In the genomic region with DNA sequence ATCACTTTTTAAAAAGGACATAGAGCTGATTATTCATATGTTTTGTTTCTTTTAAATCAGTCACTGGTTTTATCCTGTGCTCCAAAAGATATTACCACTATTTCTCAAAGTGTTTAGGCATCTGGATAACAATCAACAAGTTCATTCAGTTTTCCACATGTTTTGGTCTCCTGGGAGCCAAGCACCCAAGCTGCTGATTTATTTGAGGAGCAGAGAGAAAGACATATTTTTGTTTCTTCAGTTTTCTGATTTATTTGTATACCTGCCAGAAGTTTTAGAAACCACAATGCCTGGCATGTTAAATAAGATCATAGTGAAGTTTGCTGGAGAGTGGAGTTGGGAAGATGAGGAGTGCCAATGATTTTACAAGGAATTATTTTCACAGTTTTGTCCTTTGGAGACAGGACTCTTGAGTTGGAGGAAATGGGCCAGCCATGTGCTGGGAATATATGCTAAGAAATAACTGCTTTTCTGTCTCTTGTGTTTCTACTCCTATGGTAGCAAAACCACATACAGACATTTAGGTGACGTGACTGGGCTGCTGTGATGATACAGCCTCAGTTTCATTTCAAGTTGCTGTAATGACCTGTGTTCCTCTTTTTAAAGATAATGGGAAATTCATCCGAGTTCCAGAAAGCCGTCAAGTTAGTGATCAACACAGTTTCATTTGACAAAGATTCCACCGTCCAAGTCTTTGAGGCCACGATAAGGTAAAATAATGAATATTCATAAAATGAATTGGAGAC, we compare ENCODE assay signal across 9 cellular contexts. TPM values are rescaled to one million over a fixed set of nuclear protein-coding genes. Genes with fewer than 3 reads are reported as not detected.
A peak's percentile ranks its signal among the peaks of the same experiment; 100 is the strongest.
DNase-seq lines count a peak whose midpoint lies in the region; ATAC-seq and TF ChIP-seq lines count a peak whose summit lies in the region.
"Had no signal": no experiment of that assay in that cellular context is flagged by ENCODE, and none has a peak within 500 bp of the region (broad histone marks: within the 10 kb centered on the region; RNA-seq: fewer than 3 reads in every experiment).

No MANE protein-coding gene starts in this region.

- no peak overlapping the region for H3K4me3 ChIP-seq in fibroblast of villous mesenchyme (ENCODE audit: low read depth, low read length)

- ATAC-seq in GM18508 (IDR thresholded peaks at IDR 0.05; ENCODE audit: insufficient read depth, unreplicated experiment): peak; percentile 23
- ATAC-seq in HG02588 (IDR thresholded peaks at IDR 0.05; ENCODE audit: unreplicated experiment): peak; percentile 37

- DNase-seq in NOMO-1 (lab: John Stamatoyannopoulos, UW; ENCODE audit: unreplicated experiment in 2 of 2): peak; percentile 58 to 92
- peak; percentile 19 for DNase-seq in fibroblast of villous mesenchyme (ENCODE audit: low read depth)
- DNase-seq in NCI-H1436 (lab: John Stamatoyannopoulos, UW): no peak
- DNase-seq in NCI-H524 treated with DMSO at 0.1 percent for 48 hours (lab: John Stamatoyannopoulos, UW): no peak
- no peak for DNase-seq in retina
- no peak for DNase-seq in cerebellar cortex (ENCODE audit: low spot score)
- DNase-seq: effector CD8-positive, alpha-beta T cell had no signal

- TF ChIP-seq CTCF in fibroblast of villous mesenchyme (IDR thresholded peaks at IDR 0.05; ENCODE audit: insufficient read depth, low read depth, low read length): no peak

RNA-seq across cellular contexts. Expression of a gene that starts 11.7 kb away (rescaled TPM):
- total RNA-seq in fibroblast of villous mesenchyme: 47.0 and 47.1 TPM in 2 replicates

Comparison
In these comparisons a context has a peak if more than half of its experiments do, and no peak if none do; other contexts are left out.
1. DNase-seq: peak in NOMO-1 (2 of 2) and fibroblast of villous mesenchyme (single experiment); none in NCI-H1436 (single experiment), NCI-H524 treated with DMSO at 0.1 percent for 48 hours (single experiment), retina (single experiment) and cerebellar cortex (single experiment).